ENCODE assay signal across 10 cellular contexts in genomic region chr4:38670061-38670894, GRCh38. TPM values are rescaled to one million over a fixed set of nuclear protein-coding genes. Genes with fewer than 3 reads are reported as not detected.
DNase-seq lines count a peak whose midpoint lies in the region; ATAC-seq and TF ChIP-seq lines count a peak whose summit lies in the region.
"Had no signal": no experiment of that assay in that cellular context is flagged by ENCODE, and none has a peak within 500 bp of the region (broad histone marks: within the 10 kb centered on the region; RNA-seq: fewer than 3 reads in every experiment).

No MANE protein-coding gene starts in this region.

- no peak for ATAC-seq in HG02870 (IDR thresholded peaks at IDR 0.05; ENCODE audit: unreplicated experiment)

- H3K79me2 ChIP-seq in OCI-LY3 (ENCODE audit: low read length), result no peaks in the 10 kb centered on the region

- H3K27ac ChIP-seq in C4-2B, result peak overlapping the region; percentile 95
- no peak overlapping the region for H3K27ac ChIP-seq in OCI-LY3 (ENCODE audit: low read length)
- peak overlapping the region; percentile 97 for H3K27ac ChIP-seq in epithelial cell of prostate
- peak overlapping the region; percentile 55 to 84 for H3K27ac ChIP-seq in ovary

- peak overlapping the region; percentile 38 for H3K4me2 ChIP-seq in OCI-LY3 (ENCODE audit: low read length)

- TF ChIP-seq POLR2A in ovary (IDR thresholded peaks at IDR 0.05), result no peak

- H3K9me3 ChIP-seq in OCI-LY3 (ENCODE audit: insufficient read depth, low read length) (no peaks in the 10 kb centered on the region), ovary (no peaks in the 10 kb centered on the region)

- TF ChIP-seq EP300 in ovary (IDR thresholded peaks at IDR 0.05), result no peak

- H3K4me1 ChIP-seq in OCI-LY3 (ENCODE audit: low read length) (peaks cover 23% of the 10 kb centered on the region), ovary (ENCODE audit: insufficient read depth) (peaks cover 40% of the 10 kb centered on the region)

- DNase-seq in epithelial cell of prostate (ENCODE audit: low read depth, low spot score), result no peak
- DNase-seq in ovary, result no peak
- DNase-seq in H4 (ENCODE audit: low spot score), result no peak
- DNase-seq in NCI-H69 (lab: John Stamatoyannopoulos, UW), result no peak
- DNase-seq in stimulated activated CD4-positive, alpha-beta T cell treated with anti-CD3 and anti-CD28 coated beads, Interleukin-2, amount 100 ng/mL, for 24 hours, result no peak
- DNase-seq: NCI-H82; stimulated activated CD4-positive, alpha-beta T cell treated with anti-CD3 and anti-CD28 coated beads, Interleukin-4, amount 100 ng/mL, for 1 hour had no signal

- 73 to 78% (median 75%) methylated on average over 7 of the region's 7 CpGs for WGBS in ovary, 3 donors

- peaks cover 76% of the 10 kb centered on the region for H3K27me3 ChIP-seq in OCI-LY3 (ENCODE audit: low read depth, low read length)
- no peaks in the 10 kb centered on the region for H3K27me3 ChIP-seq in ovary

- H3K36me3 ChIP-seq in OCI-LY3 (replicated peaks; ENCODE audit: low read depth, low read length), result no peaks in the 10 kb centered on the region
- H3K36me3 ChIP-seq in ovary, result no peaks in the 10 kb centered on the region

- no peak for TF ChIP-seq CTCF in C4-2B (conservative IDR thresholded peaks at IDR 0.05)
- TF ChIP-seq CTCF in OCI-LY3 (IDR thresholded peaks at IDR 0.05; ENCODE audit: low read depth, low read length), result no peak
- no peak for TF ChIP-seq CTCF in ovary (IDR thresholded peaks at IDR 0.05)

- no peak overlapping the region for H3K9ac ChIP-seq in OCI-LY3 (ENCODE audit: low read length)

- H3K4me3 ChIP-seq in OCI-LY3 (ENCODE audit: low read length) (no peak overlapping the region), ovary (peak overlapping the region; percentile 1)

- no peak overlapping the region for H2AFZ ChIP-seq in OCI-LY3 (ENCODE audit: low read depth, low read length)

- intact Hi-C loops in ovary (cut with DNase I), result loop anchor here (5.0 to 10.0 kb wide), 7 partner anchors 345 to 605 kb away; no protein-coding TSS in a partner anchor

- no peaks in the 10 kb centered on the region for H4K20me1 ChIP-seq in OCI-LY3 (ENCODE audit: insufficient read depth, low read length)

RNA-seq across cellular contexts. Expression of gene KLF3, which starts 6.3 kb away (rescaled TPM):
- 100 to 1,000 TPM in 1 of 7 donors, 10 to 100 TPM in 6; 67.9 to 111 (median 76.7) TPM for total RNA-seq in ovary
- polyA plus RNA-seq in ovary, result 10 to 100 TPM; 32.9 to 43.8 TPM
- total RNA-seq in H4 (2014; rRNA removed; shearing (Covaris generic)), result 5.2 and 8.0 TPM in 2 replicates
